Comparison of ENCODE assay signal across 16 cellular contexts in genomic region chr2:205609036-205609607, GRCh38.
DNase-seq lines count a peak whose midpoint lies in the region; ATAC-seq and TF ChIP-seq lines count a peak whose summit lies in the region.
"Had no signal": no experiment of that assay in that cellular context is flagged by ENCODE, and none has a peak within 500 bp of the region (broad histone marks: within the 10 kb centered on the region; RNA-seq: fewer than 3 reads in every experiment).

No MANE protein-coding gene starts in this region.

- peaks cover 3% of the 10 kb centered on the region; the same call in 1 of the 2 replicates for H3K9me3 ChIP-seq in Caco-2

- H3K4me3 ChIP-seq in AG04449 (ENCODE audit: low read depth, low read length) (no peak overlapping the region), HFF-Myc (replicated peaks; ENCODE audit: low read depth, low read length) (no peak overlapping the region), Caco-2 (ENCODE audit: low read depth, low read length) (no peak overlapping the region)
- H3K4me3 ChIP-seq: K562, SK-N-MC had no signal

- CTCF ChIA-PET in AG04449 (lab: Yijun Ruan, JAX), result interaction anchor here (1.3 kb wide), 1 partner anchor 66 kb away, joined by 3 read pairs; no protein-coding TSS in a partner anchor
- CTCF ChIA-PET in Caco-2 (lab: Charles Lee), result no interaction called here

- intact Hi-C loops in Caco-2 (cut with micrococcal nuclease; ENCODE audit: unreplicated experiment), result no loop called here

- BruUV-seq in Caco-2 (replicated peaks; lab: Mats Ljungman, UMichigan), result no TSS peak

- H3K36me3 ChIP-seq in Caco-2 (ENCODE audit: control insufficient read depth, insufficient read depth, low read length), result no peaks in the 10 kb centered on the region; the same call in 1 of the 2 replicates

- peaks cover 8% of the 10 kb centered on the region for H3K9me3 Mint-ChIP-seq in Caco-2 (ENCODE audit: unreplicated experiment)

- DNase-seq in AG04449 (ENCODE audit: low read depth, low spot score) (peak; percentile 16), HFF-Myc (ENCODE audit: extremely low read depth, low read depth) (peak; percentile 31), NOMO-1 treated with dmso at 0.1 percent for 144 hours (lab: John Stamatoyannopoulos, UW; ENCODE audit: unreplicated experiment) (peak; percentile 14), fibroblast of peridontal ligament (ENCODE audit: extremely low read depth) (peak; percentile 10), Caco-2 (no peak)
- DNase-seq: CD8-positive, alpha-beta memory T cell; DMS79; GOT3; NCI-H187 treated with DMSO at 0.1 percent for 48 hours; NCI-H2227 treated with DMSO at 0.1 percent for 48 hours; Right ventricle myocardium superior had no signal

- no peaks in the 10 kb centered on the region; the same call in 1 of the 2 replicates for H3K4me1 ChIP-seq in Caco-2

- H3K36me3 Mint-ChIP-seq in Caco-2 (ENCODE audit: insufficient read depth, unreplicated experiment), result no peaks in the 10 kb centered on the region
- H3K36me3 Mint-ChIP-seq: CD8-positive, alpha-beta memory T cell had no signal

- no peak for TF ChIP-seq CTCF in AG04449 (IDR thresholded peaks at IDR 0.05; ENCODE audit: insufficient read depth, low read length, missing control alignments)
- TF ChIP-seq CTCF in HFF-Myc (IDR thresholded peaks at IDR 0.05; ENCODE audit: low read depth, low read length, missing control alignments), result no peak
- TF ChIP-seq CTCF in Caco-2 (IDR thresholded peaks at IDR 0.05; ENCODE audit: insufficient read depth in 1 of 2, low read depth in 1 of 2, low read length in 1 of 2, severe bottlenecking in 1 of 2, unreplicated experiment in 1 of 2), result no peak

- H3K4me1 Mint-ChIP-seq in Caco-2 (ENCODE audit: low read depth, unreplicated experiment), result no peaks in the 10 kb centered on the region

- H3K27me3 Mint-ChIP-seq in Caco-2 (ENCODE audit: insufficient read depth, unreplicated experiment), result no peaks in the 10 kb centered on the region

- no peak for TF ChIP-seq POLR2A in GM18505 (IDR thresholded peaks at IDR 0.05; ENCODE audit: borderline replicate concordance, extremely low read depth, insufficient read depth, insufficient read length)

- ATAC-seq in GM18505 (IDR thresholded peaks at IDR 0.05; ENCODE audit: unreplicated experiment), result no peak
- ATAC-seq in SK-N-SH treated with all-trans-retinoic acid at 6 μM for 48 hours, result no peak
- ATAC-seq: HCT116, K562 had no signal

- no peak overlapping the region for H3K4me3 Mint-ChIP-seq in Caco-2 (ENCODE audit: unreplicated experiment)
- H3K4me3 Mint-ChIP-seq: CD8-positive, alpha-beta memory T cell had no signal

- H3K27me3 ChIP-seq in Caco-2 (replicated peaks; ENCODE audit: control insufficient read depth, insufficient read depth, low read length), result no peaks in the 10 kb centered on the region

- H3K27ac Mint-ChIP-seq in Caco-2 (ENCODE audit: unreplicated experiment), result no peak overlapping the region
- H3K27ac Mint-ChIP-seq: CD8-positive, alpha-beta memory T cell had no signal

- POLR2A ChIA-PET in AG04449 (lab: Yijun Ruan, JAX), result no interaction called here
- POLR2A ChIA-PET in Caco-2 (lab: Charles Lee), result no interaction called here

TF ChIP-seq in SK-N-SH treated with all-trans-retinoic acid at 6 μM for 48 hours, 23 proteins besides CTCF, POLR2A, EP300 and RAD21:
- TF ChIP-seq, protein P1, sequence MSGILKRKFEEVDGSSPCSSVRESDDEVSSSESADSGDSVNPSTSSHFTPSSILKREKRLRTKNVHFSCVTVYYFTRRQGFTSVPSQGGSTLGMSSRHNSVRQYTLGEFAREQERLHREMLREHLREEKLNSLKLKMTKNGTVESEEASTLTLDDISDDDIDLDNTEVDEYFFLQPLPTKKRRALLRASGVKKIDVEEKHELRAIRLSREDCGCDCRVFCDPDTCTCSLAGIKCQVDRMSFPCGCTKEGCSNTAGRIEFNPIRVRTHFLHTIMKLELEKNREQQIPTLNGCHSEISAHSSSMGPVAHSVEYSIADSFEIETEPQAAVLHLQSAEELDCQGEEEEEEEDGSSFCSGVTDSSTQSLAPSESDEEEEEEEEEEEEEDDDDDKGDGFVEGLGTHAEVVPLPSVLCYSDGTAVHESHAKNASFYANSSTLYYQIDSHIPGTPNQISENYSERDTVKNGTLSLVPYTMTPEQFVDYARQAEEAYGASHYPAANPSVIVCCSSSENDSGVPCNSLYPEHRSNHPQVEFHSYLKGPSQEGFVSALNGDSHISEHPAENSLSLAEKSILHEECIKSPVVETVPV (CRISPR knock-in tag; IDR thresholded peaks at IDR 0.05), result no peak
- no peak for TF ChIP-seq ZNF565 (CRISPR knock-in tag; conservative IDR thresholded peaks at IDR 0.05; ENCODE audit: low read depth)
TF ChIP-seq in SK-N-SH treated with all-trans-retinoic acid at 6 μM for 48 hours: peak in this region for 0.

Comparison
In these comparisons a context has a peak if more than half of its experiments do, and no peak if none do; other contexts are left out.
1. DNase-seq: peak in AG04449 (single experiment), HFF-Myc (single experiment), NOMO-1 treated with dmso at 0.1 percent for 144 hours (single experiment) and fibroblast of peridontal ligament (single experiment); none in Caco-2 (0 of 2).